ENCODE assay signal across 13 cellular contexts in genomic region chr21:28959367-28960099, GRCh38. TPM values are rescaled to one million over a fixed set of nuclear protein-coding genes. Genes with fewer than 3 reads are reported as not detected.
DNase-seq lines count a peak whose midpoint lies in the region; ATAC-seq and TF ChIP-seq lines count a peak whose summit lies in the region.
"Had no signal": no experiment of that assay in that cellular context is flagged by ENCODE, and none has a peak within 500 bp of the region (broad histone marks: within the 10 kb centered on the region; RNA-seq: fewer than 3 reads in every experiment).

No MANE protein-coding gene starts in this region.

- TF ChIP-seq CTCF in esophagus muscularis mucosa (IDR thresholded peaks at IDR 0.05) (no peak), lower leg skin (IDR thresholded peaks at IDR 0.05) (no peak)

- no peak for TF ChIP-seq EP300 in esophagus muscularis mucosa (IDR thresholded peaks at IDR 0.05)

- intact Hi-C loops in esophagus muscularis mucosa (cut with DNase I) (no loop called here), lower leg skin (cut with DNase I; ENCODE audit: low total_unique reads) (no loop called here)

- 84% methylated on average over 7 of the region's 7 CpGs for WGBS in esophagus muscularis mucosa
- 90 to 92% methylated on average over 7 of the region's 7 CpGs for whole genome bisulfite sequencing in lower leg skin, 2 donors

- DNase-seq in EH (ENCODE audit: low read depth) (peak; percentile 85), RKO (ENCODE audit: low spot score) (peak; percentile 52), epithelial cell of prostate (ENCODE audit: low read depth, low spot score) (no peak), non-pigmented ciliary epithelial cell (ENCODE audit: low read depth) (peak; percentile 63), esophagus muscularis mucosa (ENCODE audit: extremely low spot score) (no peak), cerebellar cortex (ENCODE audit: low spot score) (no peak), lower leg skin (ENCODE audit: low spot score in 2 of 2) (no peak)
- DNase-seq: Calu3; naive thymus-derived CD4-positive, alpha-beta T cell; small intestine had no signal

- TF ChIP-seq POLR2A in esophagus muscularis mucosa (IDR thresholded peaks at IDR 0.05; ENCODE audit: low read depth): no peak
- no peak for TF ChIP-seq POLR2A in lower leg skin (IDR thresholded peaks at IDR 0.05)

- H3K27ac ChIP-seq in epithelial cell of prostate (peak overlapping the region; percentile 28), esophagus muscularis mucosa (replicated peaks in 1 of 4) (no peak overlapping the region)
- H3K27ac ChIP-seq: vagina had no signal

- H3K4me3 ChIP-seq in esophagus muscularis mucosa: no peak overlapping the region
- H3K4me3 ChIP-seq in lower leg skin (ENCODE audit: low read depth, poor library complexity, severe bottlenecking): no peak overlapping the region
- H3K4me3 ChIP-seq: vagina had no signal

- no peaks in the 10 kb centered on the region for H3K9me3 ChIP-seq in esophagus muscularis mucosa
- H3K9me3 ChIP-seq: vagina had no signal

- peaks cover 6 to 82% (median 40%) of the 10 kb centered on the region in 4 donors for H3K36me3 ChIP-seq in esophagus muscularis mucosa

- no peaks in the 10 kb centered on the region for H3K27me3 ChIP-seq in esophagus muscularis mucosa
- H3K27me3 ChIP-seq: vagina had no signal

- no peaks in the 10 kb centered on the region for H3K4me1 ChIP-seq in esophagus muscularis mucosa
- H3K4me1 ChIP-seq: vagina had no signal

- no peak for ATAC-seq in HG02870 (IDR thresholded peaks at IDR 0.05; ENCODE audit: unreplicated experiment)
- ATAC-seq: activated T-helper 17 cell treated with anti-CD3 and anti-CD28 coated beads, Interleukin-2, amount 50 U/mL, for 72 hours; naive thymus-derived CD4-positive, alpha-beta T cell had no signal

RNA-seq across cellular contexts. Expression of gene LTN1, which starts 33.1 kb away (rescaled TPM):
- 10 to 100 TPM; 19.4 to 39.7 (median 26.5) TPM for total RNA-seq in esophagus muscularis mucosa
- 10 to 100 TPM; 19.0 to 21.4 (median 20.9) TPM for total RNA-seq in lower leg skin

RNA-seq across cellular contexts. Expression of gene RWDD2B, which starts 59.6 kb away (rescaled TPM):
- 10 to 100 TPM in 3 of 4 donors, 1 to 10 TPM in 1; 8.3 to 16.2 (median 12.9) TPM for total RNA-seq in esophagus muscularis mucosa
- total RNA-seq in lower leg skin: 10 to 100 TPM in 1 of 4 donors, 1 to 10 TPM in 3; 5.4 to 11.7 (median 8.1) TPM

Comparison
In these comparisons a context has a peak if more than half of its experiments do, and no peak if none do; other contexts are left out.
1. DNase-seq: peak in EH (single experiment), RKO (single experiment) and non-pigmented ciliary epithelial cell (single experiment); none in epithelial cell of prostate (single experiment), esophagus muscularis mucosa (single experiment), cerebellar cortex (single experiment) and lower leg skin (0 of 2).